ENCODE assay signal across 14 cellular contexts in genomic region chr19:17324357-17325114, GRCh38. TPM values are rescaled to one million over a fixed set of nuclear protein-coding genes. Genes with fewer than 3 reads are reported as not detected.
DNase-seq lines count a peak whose midpoint lies in the region; ATAC-seq, FAIRE-seq and TF ChIP-seq lines count a peak whose summit lies in the region.
"Had no signal": no experiment of that assay in that cellular context is flagged by ENCODE, and none has a peak within 500 bp of the region (broad histone marks: within the 10 kb centered on the region; RNA-seq: fewer than 3 reads in every experiment).

No MANE protein-coding gene starts in this region.

- 0 out of 2 replicates have a peak, but pooled peaks have one; percentile 17 for TF ChIP-seq POLR2A in GM12878 (IDR thresholded peaks at IDR 0.05; ENCODE audit: low read depth, low read length)

- no peak overlapping the region for H3K9ac ChIP-seq in GM12878 (ENCODE audit: control insufficient read depth, insufficient read depth, low read length)

- H3K9me3 ChIP-seq in GM12878 (replicated peaks; ENCODE audit: control insufficient read depth, insufficient read depth, low read length) (no peaks in the 10 kb centered on the region), osteoblast (ENCODE audit: low read depth, low read length) (no peaks in the 10 kb centered on the region)
- H3K9me3 ChIP-seq: lower lobe of right lung had no signal

- CTCF ChIA-PET in GM12878 (lab: Yijun Ruan, JAX) = interaction anchor here (0.9 kb wide), 1 partner anchor 19 kb away, joined by 4 read pairs; the partner anchor contains the start of gene MRPL34

- H3K27ac ChIP-seq in GM12878 (ENCODE audit: control insufficient read depth, insufficient read depth) (no peak overlapping the region), osteoblast (ENCODE audit: low read depth, low read length) (no peak overlapping the region)
- H3K27ac ChIP-seq: lower lobe of right lung had no signal

- H4K20me1 ChIP-seq in GM12878 (ENCODE audit: control insufficient read depth, insufficient read depth) = no peaks in the 10 kb centered on the region
- peaks cover 2% of the 10 kb centered on the region for H4K20me1 ChIP-seq in osteoblast (ENCODE audit: insufficient read depth, low read length)

- H3K4me2 ChIP-seq in GM12878 (ENCODE audit: control insufficient read depth, insufficient read depth) (no peak overlapping the region), osteoblast (ENCODE audit: insufficient read depth, low read length) (no peak overlapping the region)

- H3K4me1 ChIP-seq in GM12878 (ENCODE audit: control insufficient read depth, insufficient read depth, low read length) (no peaks in the 10 kb centered on the region), osteoblast (ENCODE audit: insufficient read depth, low read length) (peaks cover 11% of the 10 kb centered on the region)

- DNase-seq in GM12878 (ENCODE audit: low read depth, low spot score) (no peak), osteoblast (ENCODE audit: insufficient read length, low spot score, missing footprints) (peak; percentile 88)
- DNase-seq: cortex of kidney; NCI-H1694 treated with DMSO at 0.1 percent for 48 hours; NCI-H748 treated with DMSO at 0.1 percent for 48 hours; occipital lobe; SHP77 treated with DMSO at 0.1 percent for 48 hours; stimulated activated CD4-positive, alpha-beta T cell treated with anti-CD3 and anti-CD28 coated beads, Interleukin-12 subunit alpha, Interleukin-12 subunit beta, amount 100 ng/mL, for 4 hours; stimulated activated CD8-positive, alpha-beta memory T cell treated with anti-CD3 and anti-CD28 coated beads, Interleukin-4, amount 100 ng/mL, for 48 hours had no signal

- 79% methylated on average over 28 of the region's 28 CpGs for WGBS in GM12878 (ENCODE audit: insufficient coverage, insufficient replicate concordance, low lambda C conversion rate, missing lambda C conversion rate)

- SMC1A ChIA-PET in GM12878 (lab: Charles Lee; ENCODE audit: uncharacterized antibody, unreplicated experiment) = no interaction called here

- POLR2A ChIA-PET in GM12878 (lab: Charles Lee) = interaction anchor here (1.8 kb wide), 1 partner anchor 20 kb away, joined by 8 read pairs; the partner anchor contains the start of gene MRPL34

- intact Hi-C loops in GM12878 (cut with micrococcal nuclease; ENCODE audit: unreplicated experiment) = no loop called here

- no peak for FAIRE-seq in GM12878 (lab: Jason Lieb, UNC)
- FAIRE-seq: endothelial cell of umbilical vein, islet of Langerhans had no signal

- H3K27me3 ChIP-seq in GM12878 (replicated peaks in 1 of 2; ENCODE audit: control insufficient read depth in 2 of 2, insufficient read depth in 2 of 2, low read length in 1 of 2) = no peaks in the 10 kb centered on the region; a peak in 1 of 4 replicates
- H3K27me3 ChIP-seq in osteoblast (ENCODE audit: insufficient read depth, low read length) = no peaks in the 10 kb centered on the region

- H3K4me3 ChIP-seq in GM12878 (no peak overlapping the region), osteoblast (ENCODE audit: insufficient read depth, low read length) (no peak overlapping the region)
- H3K4me3 ChIP-seq: lower lobe of right lung had no signal

- RAD21 ChIA-PET in GM12878 (lab: Charles Lee; ENCODE audit: unreplicated experiment) = interaction anchor here (1.4 kb wide), 1 partner anchor 15 kb away, joined by 3 read pairs; the partner anchor contains the start of gene DDA1

- ATAC-seq in GM12878 (no peak), HG03159 (IDR thresholded peaks at IDR 0.05; ENCODE audit: unreplicated experiment) (no peak), HG02610 (IDR thresholded peaks at IDR 0.05; ENCODE audit: unreplicated experiment) (no peak)
- ATAC-seq: lower lobe of right lung had no signal

- H2AFZ ChIP-seq in GM12878 (ENCODE audit: control insufficient read depth, low read depth, low read length) (no peak overlapping the region), osteoblast (ENCODE audit: low read length) (no peak overlapping the region)

- TF ChIP-seq EP300 in GM12878 (IDR thresholded peaks at IDR 0.05; ENCODE audit: borderline replicate concordance in 1 of 2, control insufficient read depth in 1 of 2, low read depth in 2 of 2, low read length in 2 of 2) = no peak

- H3K79me2 ChIP-seq in GM12878 (ENCODE audit: control insufficient read depth, insufficient read depth, low read length) (no peaks in the 10 kb centered on the region), osteoblast (ENCODE audit: insufficient read depth, low read length) (no peaks in the 10 kb centered on the region)

- no TSS peak for BruUV-seq in GM12878 (replicated peaks; lab: Mats Ljungman, UMichigan)

- no peak for TF ChIP-seq RAD21 in GM12878 (IDR thresholded peaks at IDR 0.05; ENCODE audit: insufficient read depth, low read depth, low read length)

- in situ Hi-C loops in GM12878 (cut with MboI) = no loop called here

- peaks cover 5 to 8% of the 10 kb centered on the region in 2 experiments; a peak in 3 of 4 replicates for H3K36me3 ChIP-seq in GM12878 (ENCODE audit: control insufficient read depth in 2 of 2, insufficient read depth in 2 of 2, low read length in 1 of 2)
- H3K36me3 ChIP-seq in osteoblast (ENCODE audit: insufficient read depth, low read length) = peaks cover 9% of the 10 kb centered on the region

- TF ChIP-seq CTCF in GM12878 (IDR thresholded peaks at IDR 0.05 in 2 of 3, conservative IDR thresholded peaks at IDR 0.05 in 1 of 3; ENCODE audit: control insufficient read depth in 2 of 3, extremely low read depth in 1 of 3, insufficient read depth in 1 of 3, low read depth in 3 of 3, low read length in 3 of 3) (no peak), osteoblast (IDR thresholded peaks at IDR 0.05; ENCODE audit: extremely low read depth, low read depth, low read length) (no peak)

RNA-seq across cellular contexts. Expression of gene ANO8, which starts 10.1 kb away (rescaled TPM):
- total RNA-seq in GM12878 (2013; cell fraction: nucleolus; rRNA removed) = 5.8 and 6.9 TPM in 2 replicates
- total RNA-seq in GM12878 (2014; rRNA removed) = 1.3 and 1.5 TPM in 2 replicates
- total RNA-seq in GM12878 (2014; rRNA removed; fragmentation: Illumina TruSeq; extraction: Trizol) = 0.58 and 0.60 TPM in 2 replicates
- total RNA-seq in GM12878 (2021) = 5.1 and 6.7 TPM in 2 replicates
- polyA plus RNA-seq in GM12878 (2011; ENCODE audit: low read depth) = 0.62 TPM
- polyA plus RNA-seq in GM12878 (2011; rRNA removed) = 0.45 and 0.81 TPM in 2 replicates
- polyA plus RNA-seq in GM12878 (2011; cell fraction: cytosol; rRNA removed) = 0.97 and 0.99 TPM in 2 replicates
- 8.5 and 12.4 TPM in 2 replicates for polyA plus RNA-seq in GM12878 (2011; cell fraction: nucleus; rRNA removed)
- polyA plus RNA-seq in GM12878 (2012) = 2.1 and 2.3 TPM in 2 replicates
- polyA plus RNA-seq in GM12878 (2014; fragmentation: Illumina TruSeq; extraction: Trizol) = 0.38 and 1.1 TPM in 2 replicates
- polyA plus RNA-seq in GM12878 (2014; fragmentation: Nextera tagmentation; extraction: Ambion mirVana) = under 1 TPM; 0.04 to 0.05 TPM
- polyA plus RNA-seq in GM12878 (2014; rRNA removed) = 4.3 and 5.1 TPM in 2 replicates
- polyA plus RNA-seq in GM12878 (2016; fragmentation: Nextera tagmentation; extraction: Ambion mirVana) = 1 to 10 TPM; 1.0 to 1.1 TPM
- 0.73 and 0.93 TPM in 2 replicates for polyA minus RNA-seq in GM12878 (2011; rRNA and poly(A)+ RNA removed)
- polyA minus RNA-seq in GM12878 (2011; cell fraction: cytosol; rRNA and poly(A)+ RNA removed) = 0.40 and 0.42 TPM in 2 replicates
- 1.9 and 5.3 TPM in 2 replicates for polyA minus RNA-seq in GM12878 (2011; cell fraction: nucleus; rRNA and poly(A)+ RNA removed)
- 5.1 and 7.4 TPM in 2 replicates for total RNA-seq in osteoblast

RNA-seq across cellular contexts. Expression of gene GTPBP3, which starts 12.8 kb away (rescaled TPM):
- 36.4 and 46.2 TPM in 2 replicates for total RNA-seq in GM12878 (2013; cell fraction: nucleolus; rRNA removed)
- total RNA-seq in GM12878 (2014; rRNA removed) (22.6 and 22.8 TPM in 2 replicates), GM12878 (2014; rRNA removed; fragmentation: Illumina TruSeq; extraction: Trizol) (6.4 and 7.1 TPM in 2 replicates), GM12878 (2021) (38.5 and 46.8 TPM in 2 replicates), osteoblast (10.9 and 14.7 TPM in 2 replicates)
- polyA plus RNA-seq in GM12878 (2011; ENCODE audit: low read depth) = 4.3 TPM
- polyA plus RNA-seq in GM12878 (2011; rRNA removed) (6.6 and 8.2 TPM in 2 replicates), GM12878 (2014; fragmentation: Illumina TruSeq; extraction: Trizol) (6.1 and 8.1 TPM in 2 replicates), GM12878 (2014; fragmentation: Nextera tagmentation; extraction: Ambion mirVana) (1 to 10 TPM; 2.9 to 4.1 TPM), GM12878 (2014; rRNA removed) (42.7 and 57.2 TPM in 2 replicates), GM12878 (2016; fragmentation: Nextera tagmentation; extraction: Ambion mirVana) (10 to 100 TPM; 26.3 to 28.8 TPM)
- 9.4 and 16.0 TPM in 2 replicates for polyA plus RNA-seq in GM12878 (2011; cell fraction: cytosol; rRNA removed)
- polyA plus RNA-seq in GM12878 (2011; cell fraction: nucleus; rRNA removed) = 32.5 and 50.6 TPM in 2 replicates
- 14.5 and 21.6 TPM in 2 replicates for polyA plus RNA-seq in GM12878 (2012)
- 4.8 and 8.8 TPM in 2 replicates for polyA minus RNA-seq in GM12878 (2011; rRNA and poly(A)+ RNA removed)
- polyA minus RNA-seq in GM12878 (2011; cell fraction: cytosol; rRNA and poly(A)+ RNA removed) = 11.6 and 12.7 TPM in 2 replicates
- polyA minus RNA-seq in GM12878 (2011; cell fraction: nucleus; rRNA and poly(A)+ RNA removed) = 36.8 and 44.5 TPM in 2 replicates

RNA-seq across cellular contexts. Expression of gene DDA1, which starts 15.2 kb away (rescaled TPM):
- total RNA-seq in GM12878 (2013; cell fraction: nucleolus; rRNA removed) = 9.0 and 11.5 TPM in 2 replicates
- total RNA-seq in GM12878 (2014; rRNA removed) (33.3 and 36.0 TPM in 2 replicates), GM12878 (2014; rRNA removed; fragmentation: Illumina TruSeq; extraction: Trizol) (26.1 and 31.1 TPM in 2 replicates), GM12878 (2021) (42.8 and 53.5 TPM in 2 replicates), osteoblast (8.5 and 11.6 TPM in 2 replicates)
- 14.8 TPM for polyA plus RNA-seq in GM12878 (2011; ENCODE audit: low read depth)
- polyA plus RNA-seq in GM12878 (2011; rRNA removed) (23.6 and 33.4 TPM in 2 replicates), GM12878 (2014; fragmentation: Illumina TruSeq; extraction: Trizol) (31.7 and 62.8 TPM in 2 replicates), GM12878 (2014; fragmentation: Nextera tagmentation; extraction: Ambion mirVana) (1 to 10 TPM in 1 of 2 experiments, under 1 TPM in 1; 0.76 to 2.8 TPM), GM12878 (2014; rRNA removed) (71.0 and 77.5 TPM in 2 replicates), GM12878 (2016; fragmentation: Nextera tagmentation; extraction: Ambion mirVana) (10 to 100 TPM; 61.5 to 63.8 TPM)
- polyA plus RNA-seq in GM12878 (2011; cell fraction: cytosol; rRNA removed) = 29.7 and 46.8 TPM in 2 replicates
- polyA plus RNA-seq in GM12878 (2011; cell fraction: nucleus; rRNA removed) = 51.0 and 57.0 TPM in 2 replicates
- 41.8 and 55.6 TPM in 2 replicates for polyA plus RNA-seq in GM12878 (2012)
- 11.6 and 12.9 TPM in 2 replicates for polyA minus RNA-seq in GM12878 (2011; rRNA and poly(A)+ RNA removed)
- 5.3 and 12.0 TPM in 2 replicates for polyA minus RNA-seq in GM12878 (2011; cell fraction: cytosol; rRNA and poly(A)+ RNA removed)
- 4.6 and 9.6 TPM in 2 replicates for polyA minus RNA-seq in GM12878 (2011; cell fraction: nucleus; rRNA and poly(A)+ RNA removed)

RNA-seq across cellular contexts. Expression of gene MRPL34, which starts 18.9 kb away (rescaled TPM):
- 4.3 and 7.7 TPM in 2 replicates for total RNA-seq in GM12878 (2013; cell fraction: nucleolus; rRNA removed)
- total RNA-seq in GM12878 (2014; rRNA removed) = 118 and 126 TPM in 2 replicates
- total RNA-seq in GM12878 (2014; rRNA removed; fragmentation: Illumina TruSeq; extraction: Trizol) = 33.4 and 37.2 TPM in 2 replicates
- 90.5 and 92.1 TPM in 2 replicates for total RNA-seq in GM12878 (2021)
- 18.2 TPM for polyA plus RNA-seq in GM12878 (2011; ENCODE audit: low read depth)
- polyA plus RNA-seq in GM12878 (2011; rRNA removed) = 59.0 and 66.8 TPM in 2 replicates
- 86.5 and 89.3 TPM in 2 replicates for polyA plus RNA-seq in GM12878 (2011; cell fraction: cytosol; rRNA removed)
- polyA plus RNA-seq in GM12878 (2011; cell fraction: nucleus; rRNA removed) = 24.2 and 35.6 TPM in 2 replicates
- 45.5 and 50.4 TPM in 2 replicates for polyA plus RNA-seq in GM12878 (2012)
- polyA plus RNA-seq in GM12878 (2014; fragmentation: Illumina TruSeq; extraction: Trizol) = 28.1 and 41.6 TPM in 2 replicates
- polyA plus RNA-seq in GM12878 (2014; fragmentation: Nextera tagmentation; extraction: Ambion mirVana) = 10 to 100 TPM in 1 of 2 experiments, 1 to 10 TPM in 1; 8.6 to 25.2 TPM
- 198 and 209 TPM in 2 replicates for polyA plus RNA-seq in GM12878 (2014; rRNA removed)
- polyA plus RNA-seq in GM12878 (2016; fragmentation: Nextera tagmentation; extraction: Ambion mirVana) = 100 to 1,000 TPM; 169 TPM
- 12.1 and 20.0 TPM in 2 replicates for polyA minus RNA-seq in GM12878 (2011; rRNA and poly(A)+ RNA removed)
- polyA minus RNA-seq in GM12878 (2011; cell fraction: cytosol; rRNA and poly(A)+ RNA removed) = 10.2 and 12.7 TPM in 2 replicates
- 4.6 and 7.7 TPM in 2 replicates for polyA minus RNA-seq in GM12878 (2011; cell fraction: nucleus; rRNA and poly(A)+ RNA removed)
- 21.8 and 40.5 TPM in 2 replicates for total RNA-seq in osteoblast

RNA-seq across cellular contexts. Expression of gene ABHD8, which starts 21.3 kb away (rescaled TPM):
- 7.8 and 8.0 TPM in 2 replicates for total RNA-seq in GM12878 (2013; cell fraction: nucleolus; rRNA removed)
- 8.8 and 12.0 TPM in 2 replicates for total RNA-seq in GM12878 (2014; rRNA removed)
- 2.1 TPM in 2 replicates for total RNA-seq in GM12878 (2014; rRNA removed; fragmentation: Illumina TruSeq; extraction: Trizol)
- total RNA-seq in GM12878 (2021) = 10.0 and 13.1 TPM in 2 replicates
- polyA plus RNA-seq in GM12878 (2011; ENCODE audit: low read depth) = 2.4 TPM
- polyA plus RNA-seq in GM12878 (2011; rRNA removed) = 1.6 and 3.5 TPM in 2 replicates
- 6.7 and 12.3 TPM in 2 replicates for polyA plus RNA-seq in GM12878 (2011; cell fraction: cytosol; rRNA removed)
- 4.7 TPM in 2 replicates for polyA plus RNA-seq in GM12878 (2011; cell fraction: nucleus; rRNA removed)
- 8.8 TPM in 2 replicates for polyA plus RNA-seq in GM12878 (2012)
- 0.55 and 1.5 TPM in 2 replicates for polyA plus RNA-seq in GM12878 (2014; fragmentation: Illumina TruSeq; extraction: Trizol)
- polyA plus RNA-seq in GM12878 (2014; fragmentation: Nextera tagmentation; extraction: Ambion mirVana) = under 1 TPM; 0.03 to 0.04 TPM
- polyA plus RNA-seq in GM12878 (2014; rRNA removed) = 11.8 and 13.1 TPM in 2 replicates
- 10 to 100 TPM in 1 of 2 experiments, 1 to 10 TPM in 1; 8.4 to 12.5 TPM for polyA plus RNA-seq in GM12878 (2016; fragmentation: Nextera tagmentation; extraction: Ambion mirVana)
- polyA minus RNA-seq in GM12878 (2011; rRNA and poly(A)+ RNA removed) = 4.5 and 6.7 TPM in 2 replicates
- 3.4 and 5.3 TPM in 2 replicates for polyA minus RNA-seq in GM12878 (2011; cell fraction: cytosol; rRNA and poly(A)+ RNA removed)
- 3.6 and 4.4 TPM in 2 replicates for polyA minus RNA-seq in GM12878 (2011; cell fraction: nucleus; rRNA and poly(A)+ RNA removed)
- 12.7 and 14.8 TPM in 2 replicates for total RNA-seq in osteoblast
